In genomic region chr18:23816740-23817139, GRCh38 we compare ENCODE assay signal across 2 cellular contexts.
TF ChIP-seq lines count a peak whose summit lies in the region.

No MANE protein-coding gene starts in this region.

TF ChIP-seq in H1, 55 proteins besides CTCF, POLR2A, EP300 and RAD21:
- TF ChIP-seq CEBPB (IDR thresholded peaks at IDR 0.05; ENCODE audit: low read depth, low read length) (no peak), KDM1A (IDR thresholded peaks at IDR 0.05; ENCODE audit: borderline replicate concordance, low read length) (no peak), CTBP2 (IDR thresholded peaks at IDR 0.05; ENCODE audit: borderline replicate concordance, insufficient read depth, insufficient read length, low read length) (no peak), CBX8 (IDR thresholded peaks at IDR 0.05; ENCODE audit: borderline replicate concordance, low read depth, low read length) (no peak), POU5F1 (IDR thresholded peaks at IDR 0.05; ENCODE audit: low read depth, low read length) (no peak), NANOG (IDR thresholded peaks at IDR 0.05; ENCODE audit: insufficient read depth, low read depth, low read length, poor library complexity, severe bottlenecking) (no peak), ZNF274 (IDR thresholded peaks at IDR 0.05; ENCODE audit: borderline replicate concordance, extremely low read depth, low read length) (no peak), BCL11A (IDR thresholded peaks at IDR 0.05; ENCODE audit: low read depth in 2 of 2, low read length in 2 of 2) (no peak), SRF (IDR thresholded peaks at IDR 0.05; ENCODE audit: low read depth, low read length) (no peak), JUN (IDR thresholded peaks at IDR 0.05; ENCODE audit: low read depth, low read length) (no peak), SAP30 (IDR thresholded peaks at IDR 0.05; ENCODE audit: insufficient read depth, insufficient replicate concordance, low read length) (no peak), CHD7 (IDR thresholded peaks at IDR 0.05; ENCODE audit: insufficient replicate concordance, low read length) (no peak), RFX5 (IDR thresholded peaks at IDR 0.05; ENCODE audit: borderline replicate concordance, low read depth, low read length) (no peak), BRCA1 (IDR thresholded peaks at IDR 0.05; ENCODE audit: low read depth, low read length) (no peak), SIN3A (conservative IDR thresholded peaks at IDR 0.05 in 1 of 2, IDR thresholded peaks at IDR 0.05 in 1 of 2; ENCODE audit: low read depth in 1 of 2, low read length in 2 of 2) (no peak), TCF12 (IDR thresholded peaks at IDR 0.05; ENCODE audit: low read depth, low read length) (no peak)
- TF ChIP-seq, protein P1, sequence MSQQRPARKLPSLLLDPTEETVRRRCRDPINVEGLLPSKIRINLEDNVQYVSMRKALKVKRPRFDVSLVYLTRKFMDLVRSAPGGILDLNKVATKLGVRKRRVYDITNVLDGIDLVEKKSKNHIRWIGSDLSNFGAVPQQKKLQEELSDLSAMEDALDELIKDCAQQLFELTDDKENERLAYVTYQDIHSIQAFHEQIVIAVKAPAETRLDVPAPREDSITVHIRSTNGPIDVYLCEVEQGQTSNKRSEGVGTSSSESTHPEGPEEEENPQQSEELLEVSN (IDR thresholded peaks at IDR 0.05), result no peak

TF ChIP-seq in SK-N-SH, 30 proteins besides CTCF, POLR2A, EP300 and RAD21:
- TF ChIP-seq RCOR1 (IDR thresholded peaks at IDR 0.05; ENCODE audit: low read length), result no peak
- TF ChIP-seq JUND (IDR thresholded peaks at IDR 0.05), result no peak
- no peak for TF ChIP-seq MXI1 (IDR thresholded peaks at IDR 0.05; ENCODE audit: low read depth, low read length)
- TF ChIP-seq, protein P2, sequence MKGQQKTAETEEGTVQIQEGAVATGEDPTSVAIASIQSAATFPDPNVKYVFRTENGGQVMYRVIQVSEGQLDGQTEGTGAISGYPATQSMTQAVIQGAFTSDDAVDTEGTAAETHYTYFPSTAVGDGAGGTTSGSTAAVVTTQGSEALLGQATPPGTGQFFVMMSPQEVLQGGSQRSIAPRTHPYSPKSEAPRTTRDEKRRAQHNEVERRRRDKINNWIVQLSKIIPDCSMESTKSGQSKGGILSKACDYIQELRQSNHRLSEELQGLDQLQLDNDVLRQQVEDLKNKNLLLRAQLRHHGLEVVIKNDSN (IDR thresholded peaks at IDR 0.05; ENCODE audit: borderline replicate concordance, low read depth), result no peak
- no peak for TF ChIP-seq TAF1 (IDR thresholded peaks at IDR 0.05; ENCODE audit: borderline replicate concordance, low read depth, low read length)
